10 cellular contexts compared by ENCODE assay signal in genomic region chr11:68374531-68374930, GRCh38.
A peak's percentile ranks its signal among the peaks of the same experiment; 100 is the strongest.
DNase-seq lines count a peak whose midpoint lies in the region; ATAC-seq and TF ChIP-seq lines count a peak whose summit lies in the region.
"Had no signal": no experiment of that assay in that cellular context is flagged by ENCODE, and none has a peak within 500 bp of the region (broad histone marks: within the 10 kb centered on the region; RNA-seq: fewer than 3 reads in every experiment).

No MANE protein-coding gene starts in this region.

- no peaks in the 10 kb centered on the region for H4K20me1 ChIP-seq in GM23248 (ENCODE audit: insufficient read depth)

- intact Hi-C loops in adrenal gland (cut with DNase I) (loop anchor here in 1 of 2 donors (5.0 kb wide), 1 partner anchor 62 kb away; the partner anchor contains the start of gene LRP5), lower lobe of right lung (cut with DNase I) (no loop called here), spleen (cut with DNase I; ENCODE audit: low total_unique reads) (no loop called here)

- H3K36me3 ChIP-seq in GM23248 (ENCODE audit: low read depth) (no peaks in the 10 kb centered on the region), adrenal gland (replicated peaks in 1 of 2) (no peaks in the 10 kb centered on the region), lower lobe of right lung (no peaks in the 10 kb centered on the region), spleen (no peaks in the 10 kb centered on the region)

- WGBS in GM23248 (ENCODE audit: low coverage in 1 of 2, low lambda C conversion rate in 2 of 2, missing lambda C conversion rate in 2 of 2), 2 experiments = 49 to 50% methylated on average over 12 of the region's 12 CpGs
- 49 to 53% (median 51%) methylated on average over 10 to 12 of the region's 12 CpGs for WGBS in adrenal gland, 4 donors
- 51 to 67% (median 61%) methylated on average over 11 to 12 of the region's 12 CpGs for WGBS in spleen, 5 donors

- H3K79me2 ChIP-seq in GM23248 (ENCODE audit: insufficient read depth) = no peaks in the 10 kb centered on the region

- ATAC-seq in lower lobe of right lung (no peak), GM21529 (IDR thresholded peaks at IDR 0.05; ENCODE audit: unreplicated experiment) (no peak), GM18520 (IDR thresholded peaks at IDR 0.05; ENCODE audit: unreplicated experiment) (no peak)

- H3K9me2 ChIP-seq in GM23248 (ENCODE audit: insufficient read depth) = no peaks in the 10 kb centered on the region

- TF ChIP-seq CTCF in adrenal gland (IDR thresholded peaks at IDR 0.05) (no peak), lower lobe of right lung (IDR thresholded peaks at IDR 0.05) (no peak), spleen (IDR thresholded peaks at IDR 0.05 in 8 of 11, conservative IDR thresholded peaks at IDR 0.05 in 3 of 11) (no peak)

- peaks cover 15% of the 10 kb centered on the region for H3K4me1 ChIP-seq in GM23248 (ENCODE audit: insufficient read depth)
- H3K4me1 ChIP-seq in adrenal gland (replicated peaks in 1 of 2) = peaks cover 28 to 78% of the 10 kb centered on the region in 2 donors
- peaks cover 85% of the 10 kb centered on the region for H3K4me1 ChIP-seq in lower lobe of right lung
- H3K4me1 ChIP-seq in spleen = peaks cover 36 to 94% (median 69%) of the 10 kb centered on the region in 6 donors

- TF ChIP-seq POLR2A in adrenal gland (IDR thresholded peaks at IDR 0.05) (no peak), spleen (IDR thresholded peaks at IDR 0.05) (no peak)

- H3K4me3 ChIP-seq in GM23248 (peak overlapping the region; percentile 25; the same call in 1 of the 2 replicates), adrenal gland (peak overlapping the region in 1 of 4 donors; percentile 16), lower lobe of right lung (peak overlapping the region; percentile 8), spleen (no peak overlapping the region)

- H3K27ac ChIP-seq in GM23248 (no peak overlapping the region), adrenal gland (peak overlapping the region in 4 of 5 donors; percentile 19 to 93 (median 84)), lower lobe of right lung (peak overlapping the region; percentile 81), spleen (peak overlapping the region in 5 of 8 donors; percentile 14 to 79 (median 74))

- H3F3A ChIP-seq in GM23248 (ENCODE audit: insufficient read depth) = no peaks in the 10 kb centered on the region

- H3K9me3 ChIP-seq in GM23248 (ENCODE audit: low read depth) = no peaks in the 10 kb centered on the region
- H3K9me3 ChIP-seq in adrenal gland (replicated peaks in 1 of 3) = no peaks in the 10 kb centered on the region
- no peaks in the 10 kb centered on the region for H3K9me3 ChIP-seq in lower lobe of right lung
- no peaks in the 10 kb centered on the region for H3K9me3 ChIP-seq in spleen
- H3K9me3 ChIP-seq: Caco-2 had no signal

- H3K4me2 ChIP-seq in GM23248 (ENCODE audit: unreplicated experiment) = peak overlapping the region; percentile 69

- peak overlapping the region; percentile 71 for H3K9ac ChIP-seq in GM23248

- H2AFZ ChIP-seq in GM23248 = peak overlapping the region; percentile 91

- no peaks in the 10 kb centered on the region for H3K27me3 ChIP-seq in GM23248 (replicated peaks; ENCODE audit: insufficient read depth)
- no peaks in the 10 kb centered on the region for H3K27me3 ChIP-seq in adrenal gland
- no peaks in the 10 kb centered on the region for H3K27me3 ChIP-seq in lower lobe of right lung (ENCODE audit: low read depth)
- peaks cover 0 to 36% (median 0%) of the 10 kb centered on the region in 7 donors for H3K27me3 ChIP-seq in spleen (replicated peaks in 1 of 7)

- DNase-seq in GM23248 (peak; percentile 16), adrenal gland (no peak), lower lobe of right lung (no peak), spleen (no peak)
- no peak for DNase-seq in effector CD8-positive, alpha-beta T cell (lab: John Stamatoyannopoulos, UW)
- no peak for DNase-seq in activated CD4-positive, alpha-beta T cell treated with anti-CD3 and anti-CD28 coated beads for 4 hours
- DNase-seq: activated T-cell treated with anti-CD3 and anti-CD28 coated beads for 4 hours, Caco-2 had no signal

- in situ Hi-C loops in GM23248 (cut with MboI) = no loop called here

Comparison
In these comparisons a context has a peak if more than half of its experiments do, and no peak if none do; other contexts are left out.
1. H3K4me3 ChIP-seq: peak in GM23248 (single experiment) and lower lobe of right lung (single experiment); none in spleen (0 of 8).